Comparison of ENCODE assay signal across 1 cellular context in genomic region chr12:122265433-122265832, GRCh38.
TF ChIP-seq lines count a peak whose summit lies in the region.

No MANE protein-coding gene starts in this region.

TF ChIP-seq in HCT116, 20 proteins besides CTCF, POLR2A, EP300 and RAD21 (continued from another document):
- TF ChIP-seq REST (IDR thresholded peaks at IDR 0.05; ENCODE audit: low read depth) (no peak), CEBPB (IDR thresholded peaks at IDR 0.05; ENCODE audit: low read depth) (no peak), EZH2phosphoT487 (IDR thresholded peaks at IDR 0.05; ENCODE audit: borderline replicate concordance) (no peak), ZBTB33 (IDR thresholded peaks at IDR 0.05; ENCODE audit: extremely low read depth, insufficient replicate concordance, low read length) (no peak), JUND (IDR thresholded peaks at IDR 0.05) (no peak), ZNF274 (IDR thresholded peaks at IDR 0.05; ENCODE audit: low read depth, low read length) (no peak), ZFX (IDR thresholded peaks at IDR 0.05) (no peak), EGR1 (IDR thresholded peaks at IDR 0.05; ENCODE audit: low read depth) (no peak), MAX (IDR thresholded peaks at IDR 0.05) (no peak), TCF7L2 (IDR thresholded peaks at IDR 0.05; ENCODE audit: borderline replicate concordance, extremely low read depth, insufficient read depth, insufficient read length) (no peak), SIN3A (IDR thresholded peaks at IDR 0.05; ENCODE audit: low read depth) (no peak), EZH2 (IDR thresholded peaks at IDR 0.05) (no peak)
